In genomic region chr11:108431370-108431769, GRCh38 we compare ENCODE assay signal across 6 cellular contexts.
"Had no signal": no experiment of that assay in that cellular context is flagged by ENCODE, and none has a peak within 500 bp of the region (broad histone marks: within the 10 kb centered on the region; RNA-seq: fewer than 3 reads in every experiment).

No MANE protein-coding gene starts in this region.

- H3K4me3 ChIP-seq: GM12878 had no signal

- ATAC-seq: GM12878 had no signal

- DNase-seq: GDM1, GF-D8 had no signal

- FAIRE-seq: GM12878, GM12891, GM18507, GM19239 had no signal
